Comparison of ENCODE assay signal across 1 cellular context in the genomic region with DNA sequence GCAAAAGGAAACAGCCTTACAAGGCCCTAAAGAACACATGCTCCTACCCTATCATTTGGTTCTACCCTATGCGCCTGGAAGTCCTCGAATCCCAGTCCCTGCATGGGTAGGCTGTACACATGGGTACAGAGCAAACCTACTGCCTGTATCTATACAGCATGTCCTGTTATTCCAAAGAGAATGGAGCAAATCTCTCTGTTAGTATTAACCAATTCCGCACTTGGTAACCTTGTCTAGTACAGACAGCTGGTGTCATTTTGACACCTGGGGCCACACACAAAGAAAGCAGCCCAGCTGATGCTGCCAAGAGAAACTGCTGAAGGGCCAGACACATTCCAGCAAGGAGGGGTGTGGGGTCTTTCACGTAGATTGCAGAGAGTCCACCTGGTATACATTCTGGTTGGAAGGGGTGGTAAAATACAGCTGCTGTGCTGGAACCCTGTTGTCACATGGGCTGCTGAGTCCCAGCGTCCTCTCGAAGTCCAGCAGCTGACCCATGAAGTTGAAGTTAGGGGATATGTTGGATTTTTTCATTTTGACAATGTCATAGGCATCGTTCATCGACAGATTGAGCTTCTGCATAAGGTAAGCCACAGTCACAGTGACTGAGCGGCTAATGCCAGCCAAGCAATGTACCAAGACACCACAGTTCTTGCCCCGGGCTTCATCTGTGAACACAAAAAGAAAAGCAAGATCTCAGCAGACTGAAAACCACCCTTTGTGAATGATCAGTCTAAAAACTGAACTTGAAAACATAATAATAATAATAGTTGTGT.
TF ChIP-seq lines count a peak whose summit lies in the region.

No MANE protein-coding gene starts in this region.

TF ChIP-seq in IMR-90, 13 proteins besides CTCF, POLR2A, EP300 and RAD21:
- TF ChIP-seq MAZ (IDR thresholded peaks at IDR 0.05; ENCODE audit: borderline replicate concordance, low read depth, low read length) (no peak), CHD1 (IDR thresholded peaks at IDR 0.05; ENCODE audit: low read depth, low read length) (no peak), BHLHE40 (IDR thresholded peaks at IDR 0.05; ENCODE audit: low read depth, low read length) (no peak), SMC3 (IDR thresholded peaks at IDR 0.05; ENCODE audit: low read depth, low read length) (no peak), MXI1 (IDR thresholded peaks at IDR 0.05; ENCODE audit: borderline replicate concordance, low read depth, low read length) (no peak), FOS (IDR thresholded peaks at IDR 0.05; ENCODE audit: low read depth, low read length) (no peak), NFE2L2 (IDR thresholded peaks at IDR 0.05; ENCODE audit: low read depth, low read length) (no peak), RCOR1 (IDR thresholded peaks at IDR 0.05; ENCODE audit: insufficient replicate concordance, low read length) (no peak), CEBPB (IDR thresholded peaks at IDR 0.05; ENCODE audit: low read depth, low read length) (no peak), RFX5 (IDR thresholded peaks at IDR 0.05; ENCODE audit: low read depth, low read length) (no peak)
- TF ChIP-seq, protein P1, sequence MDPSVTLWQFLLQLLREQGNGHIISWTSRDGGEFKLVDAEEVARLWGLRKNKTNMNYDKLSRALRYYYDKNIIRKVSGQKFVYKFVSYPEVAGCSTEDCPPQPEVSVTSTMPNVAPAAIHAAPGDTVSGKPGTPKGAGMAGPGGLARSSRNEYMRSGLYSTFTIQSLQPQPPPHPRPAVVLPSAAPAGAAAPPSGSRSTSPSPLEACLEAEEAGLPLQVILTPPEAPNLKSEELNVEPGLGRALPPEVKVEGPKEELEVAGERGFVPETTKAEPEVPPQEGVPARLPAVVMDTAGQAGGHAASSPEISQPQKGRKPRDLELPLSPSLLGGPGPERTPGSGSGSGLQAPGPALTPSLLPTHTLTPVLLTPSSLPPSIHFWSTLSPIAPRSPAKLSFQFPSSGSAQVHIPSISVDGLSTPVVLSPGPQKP (IDR thresholded peaks at IDR 0.05; ENCODE audit: borderline replicate concordance, low read depth, low read length), result no peak
